32 cellular contexts compared by ENCODE assay signal in the genomic region with DNA sequence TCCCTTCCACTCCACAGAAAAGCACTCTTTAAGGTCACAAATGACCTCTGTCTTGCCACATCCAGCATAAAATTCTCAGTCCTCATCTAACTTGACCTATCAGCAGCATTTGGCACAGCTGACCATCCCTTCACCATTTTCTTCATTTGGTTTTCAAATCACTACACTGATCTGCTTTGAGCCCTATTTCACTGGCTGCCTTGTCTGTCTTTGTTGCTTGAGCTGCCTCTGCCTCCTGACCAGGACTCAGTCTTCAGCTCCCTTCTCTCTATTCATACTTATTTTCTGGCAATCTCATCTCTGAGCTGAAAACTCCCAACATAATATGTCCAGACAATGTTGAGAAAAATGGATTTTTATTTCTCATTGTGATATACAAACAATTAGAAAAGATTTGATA. TPM values are rescaled to one million over a fixed set of nuclear protein-coding genes. Genes with fewer than 3 reads are reported as not detected.
DNase-seq lines count a peak whose midpoint lies in the region; ATAC-seq and TF ChIP-seq lines count a peak whose summit lies in the region.
"Had no signal": no experiment of that assay in that cellular context is flagged by ENCODE, and none has a peak within 500 bp of the region (broad histone marks: within the 10 kb centered on the region; RNA-seq: fewer than 3 reads in every experiment).

No MANE protein-coding gene starts in this region.

- H3K27me3 Mint-ChIP-seq in WTC11 (ENCODE audit: low read depth), result no peaks in the 10 kb centered on the region
- H3K27me3 Mint-ChIP-seq in activated T-cell treated with anti-CD3 and anti-CD28 coated beads, Interleukin-2, amount 50 U/mL, for 4 hours (ENCODE audit: low read depth), result no peaks in the 10 kb centered on the region

- H3K9me3 Mint-ChIP-seq in WTC11, result no peaks in the 10 kb centered on the region
- no peaks in the 10 kb centered on the region for H3K9me3 Mint-ChIP-seq in activated T-cell treated with anti-CD3 and anti-CD28 coated beads, Interleukin-2, amount 50 U/mL, for 4 hours
- H3K9me3 Mint-ChIP-seq: activated CD4-positive, alpha-beta T cell treated with anti-CD3 and anti-CD28 coated beads, Interleukin-2, amount 10 ng/mL, durations not matched to agents 24 days and 14 days; CD4-positive, alpha-beta T cell; naive thymus-derived CD8-positive, alpha-beta T cell; stimulated activated effector memory CD8-positive, alpha-beta T cell treated with anti-CD3 and anti-CD28 coated beads, Interleukin-12 subunit alpha, Interleukin-12 subunit beta, amount 100 ng/mL, for 72 hours had no signal

- H3K27ac ChIP-seq in osteoblast (ENCODE audit: low read depth, low read length), result peak overlapping the region; percentile 57
- H3K27ac ChIP-seq: cardiac muscle cell, colonic mucosa, GM23248, left ventricle myocardium inferior, upper lobe of right lung, WERI-Rb-1 had no signal

- DNase-seq in Ammon's horn (ENCODE audit: low spot score) (peak; percentile 24), WTC11 (ENCODE audit: low spot score) (no peak), globus pallidus (ENCODE audit: low spot score) (peak; percentile 7), osteoblast (ENCODE audit: insufficient read length, low spot score, missing footprints) (peak; percentile 54), mesenteric fat pad (ENCODE audit: low spot score) (no peak), DMS53 (lab: John Stamatoyannopoulos, UW) (no peak)
- DNase-seq in stimulated activated CD4-positive, alpha-beta T cell treated with anti-CD3 and anti-CD28 coated beads, Interleukin-4, amount 100 ng/mL, for 1 hour, result no peak
- DNase-seq in activated T-cell treated with anti-CD3 and anti-CD28 coated beads, Interleukin-2, amount 50 U/mL, for 4 hours, result no peak
- DNase-seq: activated CD4-positive, alpha-beta T cell treated with anti-CD3 and anti-CD28 coated beads, Interleukin-2, amount 10 ng/mL, durations not matched to agents 24 days and 14 days; activated CD8-positive, alpha-beta memory T cell treated with anti-CD3 and anti-CD28 coated beads for 24 hours; activated effector memory CD4-positive, alpha-beta T cell treated with Interleukin-2 at 50 U/mL for 16 hours; activated T-cell treated with anti-CD3 and anti-CD28 coated beads for 4 hours; AML-193; CD4-positive, alpha-beta T cell; colonic mucosa; DND-41; effector CD4-positive, alpha-beta T cell; GF-D8; islet precursor cell; left ventricle myocardium inferior; MV-4-11; naive thymus-derived CD8-positive, alpha-beta T cell; NCI-H1436; NCI-H2081 treated with DMSO at 0.1 percent for 48 hours; SIG-M5; stimulated activated CD4-positive, alpha-beta T cell treated with anti-CD3 and anti-CD28 coated beads, Interleukin-15, amount 100 ng/mL, for 24 hours; upper lobe of right lung; WERI-Rb-1 had no signal

- no peak overlapping the region for H3K4me2 ChIP-seq in osteoblast (ENCODE audit: insufficient read depth, low read length)

- no peaks in the 10 kb centered on the region for H3K4me1 Mint-ChIP-seq in WTC11
- no peaks in the 10 kb centered on the region for H3K4me1 Mint-ChIP-seq in activated T-cell treated with anti-CD3 and anti-CD28 coated beads, Interleukin-2, amount 50 U/mL, for 4 hours (ENCODE audit: low read depth)
- H3K4me1 Mint-ChIP-seq: activated CD4-positive, alpha-beta T cell treated with anti-CD3 and anti-CD28 coated beads, Interleukin-2, amount 10 ng/mL, durations not matched to agents 24 days and 14 days; naive thymus-derived CD8-positive, alpha-beta T cell; stimulated activated effector memory CD8-positive, alpha-beta T cell treated with anti-CD3 and anti-CD28 coated beads, Interleukin-12 subunit alpha, Interleukin-12 subunit beta, amount 100 ng/mL, for 72 hours had no signal

- peaks cover 55% of the 10 kb centered on the region for H3K4me1 ChIP-seq in osteoblast (ENCODE audit: insufficient read depth, low read length)
- H3K4me1 ChIP-seq: colonic mucosa, left ventricle myocardium inferior had no signal

- H3K36me3 Mint-ChIP-seq in WTC11, result no peaks in the 10 kb centered on the region
- H3K36me3 Mint-ChIP-seq in activated T-cell treated with anti-CD3 and anti-CD28 coated beads, Interleukin-2, amount 50 U/mL, for 4 hours (ENCODE audit: insufficient read depth), result no peaks in the 10 kb centered on the region
- H3K36me3 Mint-ChIP-seq: activated naive CD8-positive, alpha-beta T cell; naive thymus-derived CD8-positive, alpha-beta T cell; stimulated activated effector memory CD8-positive, alpha-beta T cell treated with anti-CD3 and anti-CD28 coated beads, Interleukin-12 subunit alpha, Interleukin-12 subunit beta, amount 100 ng/mL, for 72 hours had no signal

- H3K79me2 ChIP-seq in osteoblast (ENCODE audit: insufficient read depth, low read length), result no peaks in the 10 kb centered on the region

- no peak overlapping the region for H3K4me3 ChIP-seq in osteoblast (ENCODE audit: insufficient read depth, low read length)
- H3K4me3 ChIP-seq: cardiac muscle cell, colonic mucosa, GM23248, left ventricle myocardium inferior, upper lobe of right lung had no signal

- POLR2A ChIA-PET in WTC11 (lab: Charles Lee), result no interaction called here

- no peaks in the 10 kb centered on the region for H3K27me3 ChIP-seq in osteoblast (ENCODE audit: insufficient read depth, low read length)
- H3K27me3 ChIP-seq: cardiac muscle cell, colonic mucosa, upper lobe of right lung had no signal

- H2AFZ ChIP-seq in osteoblast (ENCODE audit: low read length), result peak overlapping the region; percentile 64
- H2AFZ ChIP-seq: GM23248 had no signal

- H3K4me3 Mint-ChIP-seq in WTC11, result no peak overlapping the region
- no peak overlapping the region for H3K4me3 Mint-ChIP-seq in activated T-cell treated with anti-CD3 and anti-CD28 coated beads, Interleukin-2, amount 50 U/mL, for 4 hours
- H3K4me3 Mint-ChIP-seq: activated CD4-positive, alpha-beta T cell treated with anti-CD3 and anti-CD28 coated beads, Interleukin-2, amount 10 ng/mL, durations not matched to agents 24 days and 14 days; activated naive CD8-positive, alpha-beta T cell; CD4-positive, alpha-beta T cell; naive thymus-derived CD8-positive, alpha-beta T cell; stimulated activated effector memory CD8-positive, alpha-beta T cell treated with anti-CD3 and anti-CD28 coated beads, Interleukin-12 subunit alpha, Interleukin-12 subunit beta, amount 100 ng/mL, for 72 hours had no signal

- CTCF ChIA-PET in WTC11 (lab: Charles Lee), result interaction anchor here (1.7 kb wide), 1 partner anchor 28 kb away, joined by 4 read pairs; the partner anchor contains the start of gene PDE5A

- H4K20me1 ChIP-seq in osteoblast (ENCODE audit: insufficient read depth, low read length), result no peaks in the 10 kb centered on the region

- ATAC-seq in WTC11, result peak; percentile 30; the same call in 1 of the 2 replicates
- no peak for ATAC-seq in activated T-cell treated with anti-CD3 and anti-CD28 coated beads, Interleukin-2, amount 50 U/mL, for 4 hours
- ATAC-seq: naive thymus-derived CD8-positive, alpha-beta T cell; stimulated activated effector memory CD8-positive, alpha-beta T cell treated with anti-CD3 and anti-CD28 coated beads, Interleukin-12 subunit alpha, Interleukin-12 subunit beta, amount 100 ng/mL, for 72 hours; upper lobe of right lung had no signal

- H3K27ac Mint-ChIP-seq in WTC11, result no peak overlapping the region
- H3K27ac Mint-ChIP-seq: activated CD4-positive, alpha-beta T cell treated with anti-CD3 and anti-CD28 coated beads, Interleukin-2, amount 10 ng/mL, durations not matched to agents 24 days and 14 days; activated naive CD8-positive, alpha-beta T cell; CD4-positive, alpha-beta T cell; naive thymus-derived CD8-positive, alpha-beta T cell; stimulated activated effector memory CD8-positive, alpha-beta T cell treated with anti-CD3 and anti-CD28 coated beads, Interleukin-12 subunit alpha, Interleukin-12 subunit beta, amount 100 ng/mL, for 72 hours had no signal

- H3K36me3 ChIP-seq in osteoblast (ENCODE audit: insufficient read depth, low read length), result no peaks in the 10 kb centered on the region
- H3K36me3 ChIP-seq: cardiac muscle cell, colonic mucosa, left ventricle myocardium inferior, upper lobe of right lung, WERI-Rb-1 had no signal

- TF ChIP-seq CTCF in WTC11 (IDR thresholded peaks at IDR 0.05), result no peak
- TF ChIP-seq CTCF in osteoblast (IDR thresholded peaks at IDR 0.05; ENCODE audit: extremely low read depth, low read depth, low read length), result no peak

- no peaks in the 10 kb centered on the region for H3K9me3 ChIP-seq in osteoblast (ENCODE audit: low read depth, low read length)
- H3K9me3 ChIP-seq: colonic mucosa, left ventricle myocardium inferior, upper lobe of right lung had no signal

TF ChIP-seq in WTC11, 78 proteins besides CTCF, POLR2A, EP300 and RAD21:
- TF ChIP-seq SMAD3 (CRISPR knock-in tag; IDR thresholded peaks at IDR 0.05; ENCODE audit: borderline replicate concordance), result no peak
- no peak for TF ChIP-seq ZSCAN18 (CRISPR knock-in tag; IDR thresholded peaks at IDR 0.05)
- TF ChIP-seq USF1 (CRISPR knock-in tag; IDR thresholded peaks at IDR 0.05), result no peak

RNA-seq across cellular contexts. Expression of gene PDE5A, which starts 27.7 kb away (rescaled TPM):
- total RNA-seq in WTC11 (2021), result 25.6 to 26.4 TPM (median 26.4 TPM) in 3 replicates
- total RNA-seq in osteoblast, result 140 and 157 TPM in 2 replicates
- 8.3 TPM for total RNA-seq in mesenteric fat pad
- under 1 TPM; 0.52 to 0.86 (median 0.76) TPM for total RNA-seq in activated T-cell treated with anti-CD3 and anti-CD28 coated beads, Interleukin-2, amount 50 U/mL, for 4 hours
- total RNA-seq: activated CD4-positive, alpha-beta T cell treated with anti-CD3 and anti-CD28 coated beads, Interleukin-2, amount 10 ng/mL, durations not matched to agents 24 days and 14 days had no signal

Comparison
In these comparisons a context has a peak if more than half of its experiments do, and no peak if none do; other contexts are left out.
1. DNase-seq: peak in Ammon's horn (single experiment), globus pallidus (single experiment) and osteoblast (single experiment); none in WTC11 (single experiment), mesenteric fat pad (single experiment), stimulated activated CD4-positive, alpha-beta T cell treated with anti-CD3 and anti-CD28 coated beads, Interleukin-4, amount 100 ng/mL, for 1 hour (single experiment), DMS53 (single experiment) and activated T-cell treated with anti-CD3 and anti-CD28 coated beads, Interleukin-2, amount 50 U/mL, for 4 hours (single experiment).